ENCODE assay signal across 8 cellular contexts in the genomic region with DNA sequence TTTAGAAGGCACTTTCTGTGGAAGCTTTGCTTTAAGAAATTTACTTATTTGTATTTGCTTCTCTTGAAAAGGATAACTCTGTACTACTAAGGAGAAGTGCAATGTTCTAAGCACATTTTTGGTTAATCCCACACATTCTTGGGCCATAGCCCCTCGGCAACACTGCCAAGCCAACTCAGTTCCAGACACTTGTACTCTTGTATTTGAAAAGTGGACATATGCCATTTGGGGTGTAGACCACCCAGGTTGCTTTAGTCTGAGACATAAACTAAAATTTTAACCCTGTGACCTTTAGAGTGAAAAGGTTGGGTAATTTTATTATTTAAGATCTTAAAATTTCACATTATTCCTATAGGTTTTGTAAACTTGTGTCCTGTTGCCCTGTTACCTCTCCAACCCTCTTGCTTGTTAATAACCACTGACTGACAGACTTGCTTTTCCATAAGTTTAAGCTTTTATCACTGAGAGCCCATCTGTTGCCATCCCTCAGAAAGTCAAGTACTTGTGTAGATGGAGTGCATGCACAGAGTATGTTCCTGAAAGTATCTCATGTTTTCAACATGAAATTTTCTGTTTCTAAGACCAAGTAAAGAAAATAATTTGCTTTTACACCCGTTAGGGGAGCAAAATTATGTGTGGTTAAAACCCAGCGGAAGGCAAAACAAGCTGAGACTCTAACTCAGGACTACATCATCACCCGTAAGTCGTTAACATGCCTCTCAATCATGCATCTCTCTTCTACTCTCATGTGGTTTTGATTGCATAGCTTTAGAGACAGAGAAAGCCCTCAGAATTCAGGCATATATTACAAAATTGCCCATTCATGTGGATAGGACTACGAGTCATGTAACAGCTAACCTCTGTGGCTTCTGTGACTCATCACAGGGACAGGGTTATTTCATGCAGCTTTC.
DNase-seq lines count a peak whose midpoint lies in the region; ATAC-seq and TF ChIP-seq lines count a peak whose summit lies in the region.

No MANE protein-coding gene starts in this region.

- CTCF ChIA-PET in PC-3 (lab: Charles Lee) = no interaction called here

- ATAC-seq in HG02884 (IDR thresholded peaks at IDR 0.05; ENCODE audit: unreplicated experiment) (peak; percentile 51), PC-3 (peak; percentile 92)

- no peak overlapping the region for H2AFZ ChIP-seq in PC-3 (ENCODE audit: low read length)

- H3K4me1 ChIP-seq in PC-3 (ENCODE audit: insufficient read depth, low read length) = peaks cover 41% of the 10 kb centered on the region

- H4K20me1 ChIP-seq in PC-3 (ENCODE audit: low read length) = no peaks in the 10 kb centered on the region; the same call in 1 of the 2 replicates

- no peaks in the 10 kb centered on the region for H3K9me3 ChIP-seq in PC-3 (ENCODE audit: low read length)

- no peaks in the 10 kb centered on the region for H3K27me3 ChIP-seq in PC-3 (ENCODE audit: low read length)

- H3K79me2 ChIP-seq in PC-3 (ENCODE audit: low read length) = no peaks in the 10 kb centered on the region

- POLR2A ChIA-PET in PC-3 (lab: Charles Lee; ENCODE audit: unreplicated experiment) = no interaction called here

- peaks cover 7% of the 10 kb centered on the region; the same call in 1 of the 2 replicates for H3K36me3 ChIP-seq in PC-3 (ENCODE audit: low read depth, low read length)

- no TSS peak for BruUV-seq in PC-3 (replicated peaks; lab: Mats Ljungman, UMichigan)

- H3K4me2 ChIP-seq in PC-3 (ENCODE audit: low read length) = peak overlapping the region; percentile 55

- no peak overlapping the region for H3K9ac ChIP-seq in PC-3 (ENCODE audit: low read length)

- peak overlapping the region; percentile 53 for H3K27ac ChIP-seq in PC-3 (ENCODE audit: low read length)

- H3K4me3 ChIP-seq in PC-3 (ENCODE audit: low read length) (no peak overlapping the region), epithelial cell of proximal tubule (ENCODE audit: low read depth, low read length) (no peak overlapping the region)

- no peak for TF ChIP-seq CTCF in PC-3 (conservative IDR thresholded peaks at IDR 0.05; ENCODE audit: low read depth, low read length)
- TF ChIP-seq CTCF in epithelial cell of proximal tubule (conservative IDR thresholded peaks at IDR 0.05; ENCODE audit: low read depth, low read length) = no peak

- no peaks in the 10 kb centered on the region for H3F3A ChIP-seq in PC-3 (ENCODE audit: low read length, unreplicated experiment)

- no peaks in the 10 kb centered on the region for H3K9me2 ChIP-seq in PC-3 (replicated peaks; ENCODE audit: low read length)

- DNase-seq in activated naive CD4-positive, alpha-beta T cell treated with Interleukin-2 at 50 U/mL for 16 hours = peak; percentile 38
- no peak for DNase-seq in activated naive CD4-positive, alpha-beta T cell treated with anti-CD3 and anti-CD28 coated beads, Interleukin-2, amount 50 U/mL, for 16 hours
- DNase-seq in PC-3 = peak; percentile 96
- peak; percentile 97 for DNase-seq in epithelial cell of proximal tubule (ENCODE audit: low read depth)
- DNase-seq in ecto neural progenitor cell (ENCODE audit: low spot score) = no peak
- no peak for DNase-seq in NCI-H128 (lab: John Stamatoyannopoulos, UW; ENCODE audit: unreplicated experiment)
- no peak for DNase-seq in NCI-H1694 treated with DMSO at 0.1 percent for 48 hours (lab: John Stamatoyannopoulos, UW)

- intact Hi-C loops in PC-3 (cut with micrococcal nuclease) = loop anchor here (2.0 to 5.0 kb wide), 2 partner anchors 16 to 310 kb away; no protein-coding TSS in a partner anchor

Comparison
In these comparisons a context has a peak if more than half of its experiments do, and no peak if none do; other contexts are left out.
1. DNase-seq: peak in activated naive CD4-positive, alpha-beta T cell treated with Interleukin-2 at 50 U/mL for 16 hours (single experiment), PC-3 (single experiment) and epithelial cell of proximal tubule (single experiment); none in activated naive CD4-positive, alpha-beta T cell treated with anti-CD3 and anti-CD28 coated beads, Interleukin-2, amount 50 U/mL, for 16 hours (single experiment), ecto neural progenitor cell (single experiment), NCI-H128 (single experiment) and NCI-H1694 treated with DMSO at 0.1 percent for 48 hours (single experiment).